ENCODE assay signal across 8 cellular contexts in genomic region chr2:199499005-199499404, GRCh38. TPM values are rescaled to one million over a fixed set of nuclear protein-coding genes. Genes with fewer than 3 reads are reported as not detected.
"Had no signal": no experiment of that assay in that cellular context is flagged by ENCODE, and none has a peak within 500 bp of the region (broad histone marks: within the 10 kb centered on the region; RNA-seq: fewer than 3 reads in every experiment).

No MANE protein-coding gene starts in this region.

- H3K36me3 ChIP-seq: HAP-1 had no signal

- H3K4me1 ChIP-seq: HAP-1 had no signal

- H3K4me2 ChIP-seq: GM23338 had no signal

- H3K9me3 ChIP-seq: HAP-1 had no signal

- DNase-seq: H7, HFFc6, KG1 had no signal

- ATAC-seq: GM23338, HCT116 had no signal

- H2AFZ ChIP-seq: GM23338 had no signal

- FAIRE-seq: HTR-8/SVneo had no signal

- H3K4me3 ChIP-seq: GM23338, HAP-1 had no signal

RNA-seq across cellular contexts. Expression of gene SATB2, which starts 41.3 kb away (rescaled TPM):
- polyA plus RNA-seq: IgD-negative memory B cell had no signal
